ENCODE assay signal across 38 cellular contexts in the genomic region with DNA sequence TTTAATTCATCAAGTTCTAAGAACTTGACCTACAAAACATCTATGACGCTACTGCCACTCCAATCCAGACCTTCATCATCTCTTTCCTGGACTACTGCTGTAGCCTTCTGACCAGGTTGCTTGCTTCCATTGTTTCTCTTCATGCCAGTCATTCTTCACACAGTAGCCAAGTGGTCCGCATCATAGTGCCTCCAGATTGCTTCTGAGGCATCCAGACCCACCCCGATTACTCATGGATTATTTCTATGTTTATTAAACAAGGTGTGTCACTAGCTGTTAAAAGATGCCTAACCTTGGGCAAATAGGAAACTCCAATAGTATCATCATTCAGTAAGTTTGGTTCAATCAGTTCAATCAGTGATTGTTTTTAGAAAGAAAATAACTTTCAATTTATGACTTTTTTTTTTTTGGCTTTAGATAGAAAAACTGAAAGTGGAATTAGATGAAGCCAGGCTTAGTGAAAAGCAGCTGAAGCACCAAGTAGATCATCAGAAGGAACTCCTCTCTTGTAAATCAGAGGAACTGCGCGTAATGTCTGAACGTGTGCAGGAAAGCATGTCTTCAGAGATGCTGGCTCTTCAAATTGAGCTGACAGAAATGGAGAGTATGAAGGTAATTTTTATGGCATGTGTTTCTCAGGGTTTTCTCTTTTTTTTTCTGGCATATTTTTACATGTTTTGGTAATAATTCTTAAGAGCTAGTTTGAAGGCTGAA. TPM values are rescaled to one million over a fixed set of nuclear protein-coding genes. Genes with fewer than 3 reads are reported as not detected.
DNase-seq lines count a peak whose midpoint lies in the region; ATAC-seq, FAIRE-seq and TF ChIP-seq lines count a peak whose summit lies in the region.
"Had no signal": no experiment of that assay in that cellular context is flagged by ENCODE, and none has a peak within 500 bp of the region (broad histone marks: within the 10 kb centered on the region; RNA-seq: fewer than 3 reads in every experiment).

No MANE protein-coding gene starts in this region.

- no peak for ATAC-seq in HG02981 (IDR thresholded peaks at IDR 0.05; ENCODE audit: unreplicated experiment)
- ATAC-seq: GM23338; heart left ventricle; naive thymus-derived CD4-positive, alpha-beta T cell; right lobe of liver had no signal

- H3K4me1 ChIP-seq in mammary epithelial cell (ENCODE audit: insufficient read depth, low read length), result no peaks in the 10 kb centered on the region
- no peaks in the 10 kb centered on the region for H3K4me1 ChIP-seq in small intestine (ENCODE audit: control insufficient read depth in 2 of 2, insufficient read depth in 1 of 2, low read depth in 1 of 2, low read length in 1 of 2)
- H3K4me1 ChIP-seq: BLaER1, heart left ventricle, SJCRH30, uterus had no signal

- dilution Hi-C loops in mammary epithelial cell (cut with HindIII; ENCODE audit: low sequenced_read_pairs), result no loop called here

- CTCF ChIA-PET in mammary epithelial cell (lab: Charles Lee; ENCODE audit: low non-redundant PET), result no interaction called here

- H3K4me2 ChIP-seq in mammary epithelial cell (ENCODE audit: insufficient read depth, low read depth, low read length), result no peak overlapping the region
- H3K4me2 ChIP-seq: BLaER1, GM23338 had no signal

- in situ Hi-C loops in mammary epithelial cell (cut with MboI; ENCODE audit: low sequenced_read_pairs in 2 of 2), result no loop called here

- no peak for TF ChIP-seq CTCF in mammary epithelial cell (conservative IDR thresholded peaks at IDR 0.05 in 1 of 2, IDR thresholded peaks at IDR 0.05 in 1 of 2; ENCODE audit: extremely low read depth in 1 of 2, insufficient read depth in 1 of 2, low read depth in 1 of 2, low read length in 2 of 2)

- no peaks in the 10 kb centered on the region for H3K9me3 ChIP-seq in MG63
- no peaks in the 10 kb centered on the region for H3K9me3 ChIP-seq in mammary epithelial cell (replicated peaks; ENCODE audit: insufficient read depth, low read length)
- no peaks in the 10 kb centered on the region for H3K9me3 ChIP-seq in small intestine (ENCODE audit: control insufficient read depth, low read depth)
- H3K9me3 ChIP-seq: BLaER1, heart left ventricle, neutrophil, right lobe of liver, SJCRH30, stomach, uterus had no signal

- H3K36me3 ChIP-seq in MG63, result peaks cover 98% of the 10 kb centered on the region
- H3K36me3 ChIP-seq in mammary epithelial cell (ENCODE audit: insufficient read depth, low read length), result peaks cover 57% of the 10 kb centered on the region
- no peaks in the 10 kb centered on the region for H3K36me3 ChIP-seq in small intestine (ENCODE audit: control insufficient read depth in 2 of 2, insufficient read depth in 2 of 2, low read length in 2 of 2)
- H3K36me3 ChIP-seq: right lobe of liver, uterus had no signal

- no peak overlapping the region for H2AFZ ChIP-seq in mammary epithelial cell (ENCODE audit: low read depth, low read length)
- H2AFZ ChIP-seq: GM23338 had no signal

- peak; percentile 14 for FAIRE-seq in GM12892 (lab: Jason Lieb, UNC)
- no peak for FAIRE-seq in small intestine (lab: Jason Lieb, UNC)
- no peak for FAIRE-seq in frontal cortex (lab: Jason Lieb, UNC)
- FAIRE-seq: kidney, RCC 7860 had no signal

- no peak for TF ChIP-seq POLR2A in GM12892 (IDR thresholded peaks at IDR 0.05; ENCODE audit: low read depth, low read length)

- H3K4me3 ChIP-seq in MG63, result no peak overlapping the region
- H3K4me3 ChIP-seq in mammary epithelial cell (replicated peaks in 1 of 3; ENCODE audit: insufficient read depth in 1 of 3, low read depth in 2 of 3, low read length in 3 of 3), result no peak overlapping the region
- H3K4me3 ChIP-seq in small intestine (ENCODE audit: low read depth in 1 of 2, low read length in 2 of 2), result no peak overlapping the region
- H3K4me3 ChIP-seq: BLaER1, GM23338, heart left ventricle, right lobe of liver, SJCRH30, stomach, uterus had no signal

- no peaks in the 10 kb centered on the region for H4K20me1 ChIP-seq in mammary epithelial cell (ENCODE audit: insufficient read depth, low read length)
- H4K20me1 ChIP-seq: BLaER1 had no signal

- H3K79me2 ChIP-seq in mammary epithelial cell (ENCODE audit: insufficient read depth, low read length), result peaks cover 13% of the 10 kb centered on the region

- H3K9ac ChIP-seq in mammary epithelial cell (ENCODE audit: insufficient read depth, low read length), result no peak overlapping the region
- H3K9ac ChIP-seq: BLaER1 had no signal

- intact Hi-C loops in mammary epithelial cell (cut with micrococcal nuclease), result no loop called here

- DNase-seq in GM12892 (ENCODE audit: insufficient read length) (no peak), MG63 (peak; percentile 82), mammary epithelial cell (peak; percentile 42), small intestine (peak; percentile 20), frontal cortex (ENCODE audit: low spot score in 2 of 2) (no peak)
- DNase-seq in activated naive CD4-positive, alpha-beta T cell treated with anti-CD3 and anti-CD28 coated beads, Interleukin-2, amount 50 U/mL, for 16 hours, result no peak
- DNase-seq: activated CD4-positive, alpha-beta T cell treated with anti-CD3 and anti-CD28 coated beads, Interleukin-2, amount 10 ng/mL, durations not matched to agents 24 days and 14 days; activated effector memory CD4-positive, alpha-beta T cell treated with anti-CD3 and anti-CD28 coated beads, Interleukin-2, amount 50 U/mL, for 16 hours; activated naive CD8-positive, alpha-beta T cell treated with anti-CD3 and anti-CD28 coated beads, Interleukin-2, amount 10 ng/mL, durations not matched to agents 7 days and 5 days; activated T-cell treated with anti-CD3 and anti-CD28 coated beads, Interleukin-2, amount 50 U/mL, for 1 hour; aorta; central memory CD4-positive, alpha-beta T cell; cortex of kidney; DMS53; effector memory CD4-positive, alpha-beta T cell; erythroblast; GDM1; heart left ventricle; kidney; midbrain; naive thymus-derived CD4-positive, alpha-beta T cell; NCI-H1048; NCI-H446; NCI-H774; right lobe of liver; SJCRH30; stimulated activated CD4-positive, alpha-beta T cell treated with anti-CD3 and anti-CD28 coated beads, Interleukin-12 subunit alpha, Interleukin-12 subunit beta, amount 100 ng/mL, for 4 hours; stimulated activated CD4-positive, alpha-beta T cell treated with anti-CD3 and anti-CD28 coated beads, Interleukin-2, amount 100 ng/mL, for 48 hours; stomach; T-helper 9 cell; uterus had no signal

- H3K27me3 ChIP-seq in MG63 (no peaks in the 10 kb centered on the region), mammary epithelial cell (ENCODE audit: insufficient read depth, low read length) (no peaks in the 10 kb centered on the region), small intestine (ENCODE audit: control insufficient read depth in 2 of 2, insufficient read depth in 2 of 2, low read length in 2 of 2) (no peaks in the 10 kb centered on the region)
- H3K27me3 ChIP-seq: BLaER1, heart left ventricle, neutrophil, right lobe of liver, SJCRH30, stomach, uterus had no signal

- BruUV-seq in mammary epithelial cell (replicated peaks; lab: Mats Ljungman, UMichigan), result no TSS peak

- H3K27ac ChIP-seq in mammary epithelial cell (ENCODE audit: insufficient read depth, low read depth, low read length) (peak overlapping the region; percentile 13), small intestine (ENCODE audit: low read depth in 1 of 2, low read length in 1 of 2) (no peak overlapping the region)
- H3K27ac ChIP-seq: BLaER1, heart left ventricle, HL-60, neutrophil, right lobe of liver, SJCRH30, stomach, uterus, VCaP had no signal

- 96% methylated on average over 6 of the region's 6 CpGs for WGBS in mammary epithelial cell (ENCODE audit: low coverage, missing lambda C conversion rate)
- 89 to 93% (median 92%) methylated on average over 6 of the region's 6 CpGs for WGBS in small intestine, 3 donors

RNA-seq across cellular contexts. Expression of gene SPDL1, which starts 9.5 kb away (rescaled TPM):
- polyA plus RNA-seq in GM12892 (2012; ENCODE audit: missing spikeins), result 25.8 TPM
- total RNA-seq in MG63 (2014; rRNA removed; shearing (Covaris generic); ENCODE audit: low replicate concordance), result 22.4 and 65.6 TPM in 2 replicates
- total RNA-seq in mammary epithelial cell, result 10 to 100 TPM in 1 of 2 donors, 1 to 10 TPM in 1; 7.7 to 31.1 TPM
- polyA plus RNA-seq in mammary epithelial cell, result 20.4 TPM
- 22.0 TPM for polyA minus RNA-seq in mammary epithelial cell
- polyA plus RNA-seq in small intestine, result 10 to 100 TPM in 1 of 3 donors, 1 to 10 TPM in 2; 2.2 to 13.2 (median 6.2) TPM
- total RNA-seq in frontal cortex, result 20.8 TPM

RNA-seq across cellular contexts. Expression of gene DOCK2, which starts 44.0 kb away (rescaled TPM):
- 71.2 TPM for polyA plus RNA-seq in GM12892 (2012; ENCODE audit: missing spikeins)
- 0.39 and 12.6 TPM in 2 replicates for total RNA-seq in MG63 (2014; rRNA removed; shearing (Covaris generic); ENCODE audit: low replicate concordance)
- under 1 TPM; 0.17 to 0.78 TPM for total RNA-seq in mammary epithelial cell
- polyA plus RNA-seq in mammary epithelial cell, result 0.29 TPM
- not detected for polyA minus RNA-seq in mammary epithelial cell
- polyA plus RNA-seq in small intestine, result 1 to 10 TPM; 1.3 to 3.8 (median 2.2) TPM
- 3.3 TPM for total RNA-seq in frontal cortex

Comparison
In these comparisons a context has a peak if more than half of its experiments do, and no peak if none do; other contexts are left out.
1. DNase-seq: peak in MG63 (single experiment), mammary epithelial cell (single experiment) and small intestine (single experiment); none in GM12892 (single experiment), frontal cortex (0 of 2) and activated naive CD4-positive, alpha-beta T cell treated with anti-CD3 and anti-CD28 coated beads, Interleukin-2, amount 50 U/mL, for 16 hours (single experiment).